9 cellular contexts compared by ENCODE assay signal in the genomic region with DNA sequence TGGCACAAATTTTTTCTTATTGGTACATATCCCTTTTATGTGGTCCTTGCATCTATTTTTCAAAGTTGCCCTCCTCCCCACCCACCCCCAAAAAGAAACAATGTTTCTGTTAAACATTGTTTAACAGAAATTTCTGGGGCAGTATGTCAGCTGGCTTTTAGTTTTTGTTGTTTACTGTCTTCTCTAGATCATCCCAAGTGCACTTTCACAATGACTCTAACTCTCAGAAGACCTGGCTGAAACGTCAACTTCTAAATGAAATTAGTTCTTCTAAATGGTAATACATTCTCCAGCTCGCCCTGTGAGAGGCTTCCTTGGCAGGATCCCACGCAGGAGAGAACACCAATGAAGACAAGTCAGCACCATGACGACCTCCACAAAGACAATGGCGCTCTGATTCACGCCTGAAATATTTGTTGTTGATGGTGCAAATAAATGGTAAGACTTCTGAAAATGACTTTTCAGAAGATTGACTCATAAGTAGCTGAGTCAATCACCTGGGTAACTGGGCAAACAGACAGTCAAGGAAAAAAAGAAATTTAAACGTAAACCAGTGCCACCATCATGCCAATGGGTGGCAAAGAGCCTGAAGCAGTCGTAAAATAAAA.
DNase-seq lines count a peak whose midpoint lies in the region; ATAC-seq and TF ChIP-seq lines count a peak whose summit lies in the region.
"Had no signal": no experiment of that assay in that cellular context is flagged by ENCODE, and none has a peak within 500 bp of the region (broad histone marks: within the 10 kb centered on the region; RNA-seq: fewer than 3 reads in every experiment).

No MANE protein-coding gene starts in this region.

- H3K79me2 ChIP-seq in smooth muscle cell (ENCODE audit: low read depth) = no peaks in the 10 kb centered on the region

- H4K20me1 ChIP-seq in smooth muscle cell (ENCODE audit: low read depth) = no peaks in the 10 kb centered on the region

- no peak overlapping the region for H3K4me3 Mint-ChIP-seq in activated T-helper 1 cell treated with anti-CD3 and anti-CD28 coated beads, Interleukin-12 subunit alpha, Interleukin-12 subunit beta, Interleukin-2, Interleukin-4 antibody, amounts not matched to agents 30 ng/mL and 10 ng/mL and 1 ng/mL, durations not matched to agents 14 hours and 24 hours and 36 hours

- no peak overlapping the region for H3K4me2 ChIP-seq in smooth muscle cell

- H3K36me3 ChIP-seq in smooth muscle cell (ENCODE audit: low read depth) = no peaks in the 10 kb centered on the region

- 76% methylated on average over 8 of the region's 8 CpGs for WGBS in smooth muscle cell (ENCODE audit: low lambda C conversion rate)

- H3K4me3 ChIP-seq in smooth muscle cell = no peak overlapping the region

- peaks cover 6% of the 10 kb centered on the region for H3K27me3 Mint-ChIP-seq in activated T-helper 1 cell treated with anti-CD3 and anti-CD28 coated beads, Interleukin-12 subunit alpha, Interleukin-12 subunit beta, Interleukin-2, Interleukin-4 antibody, amounts not matched to agents 30 ng/mL and 10 ng/mL and 1 ng/mL, durations not matched to agents 14 hours and 24 hours and 36 hours (ENCODE audit: insufficient read depth)

- H3K9me3 ChIP-seq in smooth muscle cell (replicated peaks; ENCODE audit: low read depth) = no peaks in the 10 kb centered on the region

- no peaks in the 10 kb centered on the region for H3F3A ChIP-seq in smooth muscle cell (ENCODE audit: low read depth)

- intact Hi-C loops in activated T-helper 1 cell treated with anti-CD3 and anti-CD28 coated beads, Interleukin-12 subunit alpha, Interleukin-12 subunit beta, Interleukin-2, Interleukin-4 antibody, amounts not matched to agents 30 ng/mL and 10 ng/mL and 1 ng/mL, durations not matched to agents 14 hours and 24 hours and 36 hours (cut with micrococcal nuclease) = no loop called here

- peak overlapping the region; percentile 84 for H3K9ac ChIP-seq in smooth muscle cell (ENCODE audit: low read depth)

- H3K36me3 Mint-ChIP-seq in activated T-helper 1 cell treated with anti-CD3 and anti-CD28 coated beads, Interleukin-12 subunit alpha, Interleukin-12 subunit beta, Interleukin-2, Interleukin-4 antibody, amounts not matched to agents 30 ng/mL and 10 ng/mL and 1 ng/mL, durations not matched to agents 14 hours and 24 hours and 36 hours (ENCODE audit: low read depth) = no peaks in the 10 kb centered on the region

- peak; percentile 12 for DNase-seq in GM19240 (ENCODE audit: insufficient read length, low spot score)
- DNase-seq in activated T-helper 1 cell treated with anti-CD3 and anti-CD28 coated beads, Interleukin-12 subunit alpha, Interleukin-12 subunit beta, Interleukin-2, Interleukin-4 antibody, amounts not matched to agents 30 ng/mL and 10 ng/mL and 1 ng/mL, durations not matched to agents 14 hours and 24 hours and 36 hours (ENCODE audit: low spot score) = no peak
- DNase-seq in smooth muscle cell (lab: John Stamatoyannopoulos, UW; ENCODE audit: unreplicated experiment) = no peak
- DNase-seq in amniotic stem cell (lab: John Stamatoyannopoulos, UW) = no peak
- DNase-seq in NCI-H524 treated with DMSO at 0.1 percent for 48 hours (lab: John Stamatoyannopoulos, UW) = no peak
- DNase-seq in effector CD8-positive, alpha-beta T cell (lab: John Stamatoyannopoulos, UW) = no peak
- DNase-seq: foreskin melanocyte had no signal

- peaks cover 10% of the 10 kb centered on the region for H3K4me1 ChIP-seq in smooth muscle cell (ENCODE audit: low read depth)

- no peak for TF ChIP-seq CTCF in smooth muscle cell (IDR thresholded peaks at IDR 0.05; ENCODE audit: borderline replicate concordance, insufficient read depth, poor library complexity, severe bottlenecking)

- peak overlapping the region; percentile 97 for H3K27ac ChIP-seq in smooth muscle cell (ENCODE audit: low read depth)

- H3K9me3 Mint-ChIP-seq in activated T-helper 1 cell treated with anti-CD3 and anti-CD28 coated beads, Interleukin-12 subunit alpha, Interleukin-12 subunit beta, Interleukin-2, Interleukin-4 antibody, amounts not matched to agents 30 ng/mL and 10 ng/mL and 1 ng/mL, durations not matched to agents 14 hours and 24 hours and 36 hours = no peaks in the 10 kb centered on the region

- no peaks in the 10 kb centered on the region for H3K27me3 ChIP-seq in smooth muscle cell (ENCODE audit: low read depth)

- ATAC-seq in HG03039 (IDR thresholded peaks at IDR 0.05; ENCODE audit: unreplicated experiment) = peak; percentile 74
- ATAC-seq: Panc1 had no signal

- H2AFZ ChIP-seq in smooth muscle cell (ENCODE audit: low read depth) = no peak overlapping the region

- peak overlapping the region; percentile 36 for H3K27ac Mint-ChIP-seq in activated T-helper 1 cell treated with anti-CD3 and anti-CD28 coated beads, Interleukin-12 subunit alpha, Interleukin-12 subunit beta, Interleukin-2, Interleukin-4 antibody, amounts not matched to agents 30 ng/mL and 10 ng/mL and 1 ng/mL, durations not matched to agents 14 hours and 24 hours and 36 hours

- H3K4me1 Mint-ChIP-seq in activated T-helper 1 cell treated with anti-CD3 and anti-CD28 coated beads, Interleukin-12 subunit alpha, Interleukin-12 subunit beta, Interleukin-2, Interleukin-4 antibody, amounts not matched to agents 30 ng/mL and 10 ng/mL and 1 ng/mL, durations not matched to agents 14 hours and 24 hours and 36 hours (ENCODE audit: low read depth) = peaks cover 5% of the 10 kb centered on the region
